In genomic region chr5:140043508-140043872, GRCh38 we compare ENCODE assay signal across 1 cellular context.
TF ChIP-seq lines count a peak whose summit lies in the region.

No MANE protein-coding gene starts in this region.

TF ChIP-seq in GM12878, 131 proteins besides CTCF, POLR2A, EP300 and RAD21 (continued from another document):
- TF ChIP-seq ZBTB33 (IDR thresholded peaks at IDR 0.05) (no peak), PAX8 (IDR thresholded peaks at IDR 0.05) (no peak), CBFB (IDR thresholded peaks at IDR 0.05; ENCODE audit: low read depth) (0 out of 2 replicates have a peak, but pooled peaks have one; percentile 15), POU2F2 (IDR thresholded peaks at IDR 0.05; ENCODE audit: borderline replicate concordance, low read depth, low read length) (no peak), RELA (IDR thresholded peaks at IDR 0.05; ENCODE audit: borderline replicate concordance, partially characterized antibody) (peak; percentile 9), JUND (IDR thresholded peaks at IDR 0.05; ENCODE audit: low read depth, low read length) (no peak), MAX (IDR thresholded peaks at IDR 0.05; ENCODE audit: low read depth, low read length) (0 out of 2 replicates have a peak, but pooled peaks have one; percentile 11), RAD51 (IDR thresholded peaks at IDR 0.05) (peak; percentile 70), USF1 (IDR thresholded peaks at IDR 0.05; ENCODE audit: borderline replicate concordance, extremely low read length, insufficient read depth, low read depth, low read length) (peak; percentile 45), YY1 (IDR thresholded peaks at IDR 0.05; ENCODE audit: low read depth, low read length) (peak; percentile 34), NFIC (IDR thresholded peaks at IDR 0.05; ENCODE audit: low read depth, low read length) (0 out of 2 replicates have a peak, but pooled peaks have one; percentile 34), SREBF1 (IDR thresholded peaks at IDR 0.05; ENCODE audit: low read length) (no peak), SIN3A (IDR thresholded peaks at IDR 0.05; ENCODE audit: low read depth, low read length) (0 out of 2 replicates have a peak, but pooled peaks have one; percentile 19), USF2 (IDR thresholded peaks at IDR 0.05; ENCODE audit: borderline replicate concordance, low read depth, low read length) (peak; percentile 1; the same call in 1 of the 2 replicates)
